In genomic region chr5:131677115-131677514, GRCh38 we compare ENCODE assay signal across 14 cellular contexts.
"Had no signal": no experiment of that assay in that cellular context is flagged by ENCODE, and none has a peak within 500 bp of the region (broad histone marks: within the 10 kb centered on the region; RNA-seq: fewer than 3 reads in every experiment).

No MANE protein-coding gene starts in this region.

- H3K4me3 Mint-ChIP-seq: activated CD4-positive, alpha-beta T cell treated with anti-CD3 and anti-CD28 coated beads, Interleukin-2, amount 10 ng/mL, durations not matched to agents 24 days and 14 days; activated naive CD8-positive, alpha-beta T cell treated with anti-CD3 and anti-CD28 coated beads, Interleukin-2, amount 10 ng/mL, durations not matched to agents 7 days and 5 days; mesothelial cell of epicardium; nephron progenitor cell had no signal

- H3K27ac Mint-ChIP-seq: activated CD4-positive, alpha-beta T cell treated with anti-CD3 and anti-CD28 coated beads, Interleukin-2, amount 10 ng/mL, durations not matched to agents 24 days and 14 days; activated naive CD8-positive, alpha-beta T cell treated with anti-CD3 and anti-CD28 coated beads, Interleukin-2, amount 10 ng/mL, durations not matched to agents 7 days and 5 days; mesothelial cell of epicardium had no signal

- ATAC-seq: lower lobe of right lung had no signal

- DNase-seq: activated CD4-positive, alpha-beta T cell treated with anti-CD3 and anti-CD28 coated beads, Interleukin-2, amount 10 ng/mL, durations not matched to agents 24 days and 14 days; activated CD8-positive, alpha-beta memory T cell treated with anti-CD3 and anti-CD28 coated beads for 24 hours; activated gamma-delta T cell treated with Interleukin-2 at 50 U/mL for 16 hours; activated naive CD8-positive, alpha-beta T cell treated with anti-CD3 and anti-CD28 coated beads, Interleukin-2, amount 10 ng/mL, durations not matched to agents 7 days and 5 days; anterior cingulate cortex; dorsolateral prefrontal cortex; lower lobe of right lung; nephron progenitor cell; sigmoid colon; spleen; thyroid gland had no signal

- H3K4me3 ChIP-seq: dorsolateral prefrontal cortex, esophagus muscularis mucosa, lower lobe of right lung, sigmoid colon, spleen, thyroid gland had no signal

- FAIRE-seq: urothelium cell line had no signal

- H3K27ac ChIP-seq: lower lobe of right lung, sigmoid colon, thyroid gland had no signal

- H3K9me3 Mint-ChIP-seq: mesothelial cell of epicardium, nephron progenitor cell had no signal

- H3K27me3 ChIP-seq: dorsolateral prefrontal cortex, esophagus muscularis mucosa, sigmoid colon, spleen, thyroid gland had no signal

- H3K27me3 Mint-ChIP-seq: activated CD4-positive, alpha-beta T cell treated with anti-CD3 and anti-CD28 coated beads, Interleukin-2, amount 10 ng/mL, durations not matched to agents 24 days and 14 days; activated naive CD8-positive, alpha-beta T cell treated with anti-CD3 and anti-CD28 coated beads, Interleukin-2, amount 10 ng/mL, durations not matched to agents 7 days and 5 days had no signal

- H3K9me3 ChIP-seq: esophagus muscularis mucosa, lower lobe of right lung, sigmoid colon, spleen, thyroid gland had no signal
